In genomic region chr1:116988908-116989307, GRCh38 we compare ENCODE assay signal across 19 cellular contexts. TPM values are rescaled to one million over a fixed set of nuclear protein-coding genes. Genes with fewer than 3 reads are reported as not detected.
A peak's percentile ranks its signal among the peaks of the same experiment; 100 is the strongest.
DNase-seq lines count a peak whose midpoint lies in the region; ATAC-seq and TF ChIP-seq lines count a peak whose summit lies in the region.
"Had no signal": no experiment of that assay in that cellular context is flagged by ENCODE, and none has a peak within 500 bp of the region (broad histone marks: within the 10 kb centered on the region; RNA-seq: fewer than 3 reads in every experiment).

No MANE protein-coding gene starts in this region.

- peak; percentile 98 for DNase-seq in DMS153 (lab: John Stamatoyannopoulos, UW)
- peak; percentile 37 for DNase-seq in NCI-H2081 treated with DMSO at 0.1 percent for 48 hours (lab: John Stamatoyannopoulos, UW)
- peak; percentile 47 for DNase-seq in astrocyte of the spinal cord (ENCODE audit: low read depth, low spot score)
- no peak for DNase-seq in naive thymus-derived CD8-positive, alpha-beta T cell
- no peak for DNase-seq in amygdala (lab: John Stamatoyannopoulos, UW)
- DNase-seq in NCI-H2107 treated with DMSO at 0.1 percent for 48 hours (lab: John Stamatoyannopoulos, UW; ENCODE audit: unreplicated experiment) = no peak
- no peak for DNase-seq in WERI-Rb-1
- DNase-seq: activated CD4-positive, CD25-positive, alpha-beta regulatory T cell; activated T-cell treated with anti-CD3 and anti-CD28 coated beads for 4 hours; amniotic stem cell; effector CD8-positive, alpha-beta T cell; EL; glutamatergic neuron; IMR-90; kidney; NCI-H187 treated with DMSO at 0.1 percent for 48 hours; stimulated activated naive CD4-positive, alpha-beta T cell had no signal

- in situ Hi-C loops in astrocyte of the spinal cord (cut with HindIII; ENCODE audit: low sequenced_read_pairs) = no loop called here

- no peaks in the 10 kb centered on the region for H3K27me3 ChIP-seq in WERI-Rb-1 (ENCODE audit: insufficient read depth, low read depth, severe bottlenecking)

- no peaks in the 10 kb centered on the region for H3K9me3 ChIP-seq in WERI-Rb-1 (ENCODE audit: severe bottlenecking)

- peak overlapping the region in 7 of 10 donors; percentile 57 to 99 (median 97) for H3K27ac Mint-ChIP-seq in naive thymus-derived CD8-positive, alpha-beta T cell
- H3K27ac Mint-ChIP-seq: B cell had no signal

- POLR2A ChIA-PET in naive thymus-derived CD8-positive, alpha-beta T cell (lab: Charles Lee) = interaction anchor here (1.2 kb wide), 1 partner anchor 15 kb away, joined by 3 read pairs; no protein-coding TSS in a partner anchor

- H3K4me3 ChIP-seq in astrocyte of the spinal cord (ENCODE audit: low read depth, low read length) = no peak overlapping the region
- H3K4me3 ChIP-seq in WERI-Rb-1 (ENCODE audit: low read depth, low read length) = no peak overlapping the region

- H3K9me3 Mint-ChIP-seq in naive thymus-derived CD8-positive, alpha-beta T cell = no peaks in the 10 kb centered on the region

- peaks cover 0 to 1% (median 0%) of the 10 kb centered on the region in 5 donors for H3K27me3 Mint-ChIP-seq in naive thymus-derived CD8-positive, alpha-beta T cell

- H3K36me3 ChIP-seq in WERI-Rb-1 = 0 out of 2 replicates have a peak, but pooled peaks cover 2% of the 10 kb centered on the region

- no peak overlapping the region for H3K27ac ChIP-seq in WERI-Rb-1

- no peak for ATAC-seq in naive thymus-derived CD8-positive, alpha-beta T cell
- no peak for ATAC-seq in HG03095 (IDR thresholded peaks at IDR 0.05; ENCODE audit: unreplicated experiment)

- peak overlapping the region in 1 of 10 donors; percentile 16 for H3K4me3 Mint-ChIP-seq in naive thymus-derived CD8-positive, alpha-beta T cell
- H3K4me3 Mint-ChIP-seq: B cell had no signal

- no peak for TF ChIP-seq CTCF in astrocyte of the spinal cord (IDR thresholded peaks at IDR 0.05; ENCODE audit: low read depth, low read length)
- no peak for TF ChIP-seq CTCF in WERI-Rb-1 (IDR thresholded peaks at IDR 0.05; ENCODE audit: low read depth, low read length)

- peaks cover 32 to 66% (median 59%) of the 10 kb centered on the region in 4 donors for H3K4me1 Mint-ChIP-seq in naive thymus-derived CD8-positive, alpha-beta T cell
- H3K4me1 Mint-ChIP-seq: B cell had no signal

- H3K36me3 Mint-ChIP-seq in naive thymus-derived CD8-positive, alpha-beta T cell = no peaks in the 10 kb centered on the region

RNA-seq across cellular contexts. Expression of gene CD101, which starts 12.7 kb away (rescaled TPM):
- total RNA-seq in naive thymus-derived CD8-positive, alpha-beta T cell = not detected
- polyA plus RNA-seq in naive thymus-derived CD8-positive, alpha-beta T cell = 10 to 100 TPM; 28.4 to 39.2 (median 37.0) TPM
- total RNA-seq: B cell, IMR-90 had no signal
- polyA plus RNA-seq: IMR-90 had no signal

Comparison
In these comparisons a context has a peak if more than half of its experiments do, and no peak if none do; other contexts are left out.
1. DNase-seq: peak in DMS153 (single experiment), NCI-H2081 treated with DMSO at 0.1 percent for 48 hours (single experiment) and astrocyte of the spinal cord (single experiment); none in naive thymus-derived CD8-positive, alpha-beta T cell (0 of 10), amygdala (0 of 56), NCI-H2107 treated with DMSO at 0.1 percent for 48 hours (single experiment) and WERI-Rb-1 (single experiment).